13 cellular contexts compared by ENCODE assay signal in genomic region chr11:74822187-74822586, GRCh38.
A peak's percentile ranks its signal among the peaks of the same experiment; 100 is the strongest.
DNase-seq lines count a peak whose midpoint lies in the region; ATAC-seq, FAIRE-seq and TF ChIP-seq lines count a peak whose summit lies in the region.
"Had no signal": no experiment of that assay in that cellular context is flagged by ENCODE, and none has a peak within 500 bp of the region (broad histone marks: within the 10 kb centered on the region; RNA-seq: fewer than 3 reads in every experiment).

No MANE protein-coding gene starts in this region.

- H4K20me1 ChIP-seq in astrocyte (ENCODE audit: insufficient read depth, low read length): no peaks in the 10 kb centered on the region

- H3K79me2 ChIP-seq in astrocyte (ENCODE audit: insufficient read depth, low read length): peaks cover 7% of the 10 kb centered on the region
- H3K79me2 ChIP-seq: parathyroid adenoma had no signal

- H3K9me3 Mint-ChIP-seq in astrocyte (ENCODE audit: unreplicated experiment): peaks cover 11% of the 10 kb centered on the region
- H3K9me3 Mint-ChIP-seq in activated CD4-positive, alpha-beta T cell treated with anti-CD3 and anti-CD28 coated beads for 36 hours (ENCODE audit: low read depth): peaks cover 25% of the 10 kb centered on the region

- TF ChIP-seq EP300 in gastroesophageal sphincter (IDR thresholded peaks at IDR 0.05): no peak

- POLR2A ChIA-PET in activated CD4-positive, alpha-beta T cell treated with anti-CD3 and anti-CD28 coated beads for 36 hours (lab: Charles Lee): no interaction called here

- H3K36me3 ChIP-seq in astrocyte (ENCODE audit: insufficient read depth, low read length) (peaks cover 5% of the 10 kb centered on the region), gastroesophageal sphincter (peaks cover 0 to 28% of the 10 kb centered on the region in 2 donors)

- H3K4me1 Mint-ChIP-seq in astrocyte (ENCODE audit: low read depth, unreplicated experiment): peaks cover 31% of the 10 kb centered on the region
- peaks cover 23% of the 10 kb centered on the region for H3K4me1 Mint-ChIP-seq in activated CD4-positive, alpha-beta T cell treated with anti-CD3 and anti-CD28 coated beads for 36 hours

- H3K36me3 Mint-ChIP-seq in astrocyte (ENCODE audit: low read depth, unreplicated experiment): peaks cover 23% of the 10 kb centered on the region
- peaks cover 84% of the 10 kb centered on the region for H3K36me3 Mint-ChIP-seq in activated CD4-positive, alpha-beta T cell treated with anti-CD3 and anti-CD28 coated beads for 36 hours (ENCODE audit: low read depth)

- H3K4me3 Mint-ChIP-seq in astrocyte (ENCODE audit: unreplicated experiment): no peak overlapping the region
- no peak overlapping the region for H3K4me3 Mint-ChIP-seq in activated CD4-positive, alpha-beta T cell treated with anti-CD3 and anti-CD28 coated beads for 36 hours
- H3K4me3 Mint-ChIP-seq: activated naive CD4-positive, alpha-beta T cell treated with anti-CD3 and anti-CD28 coated beads, Interleukin-2, amount 10 ng/mL, durations not matched to agents 7 days and 5 days had no signal

- H3K9ac ChIP-seq in astrocyte (ENCODE audit: low read length): peak overlapping the region; percentile 38
- H3K9ac ChIP-seq: BLaER1 treated with 17β-estradiol and CSF1 and Interleukin-3, amounts not matched to agents 10 nM and 100 nM; parathyroid adenoma had no signal

- H3K27me3 ChIP-seq in astrocyte (ENCODE audit: insufficient read depth, low read length): no peaks in the 10 kb centered on the region
- H3K27me3 ChIP-seq in gastroesophageal sphincter: no peaks in the 10 kb centered on the region
- H3K27me3 ChIP-seq: BLaER1 treated with 17β-estradiol and CSF1 and Interleukin-3, amounts not matched to agents 10 nM and 100 nM had no signal

- H3K27ac ChIP-seq in astrocyte (ENCODE audit: low read depth, low read length) (peak overlapping the region; percentile 58), gastroesophageal sphincter (peak overlapping the region; percentile 61 to 74 (median 72))
- H3K27ac ChIP-seq: parathyroid adenoma, VCaP had no signal

- H3K9me3 ChIP-seq in astrocyte (ENCODE audit: insufficient read depth, low read depth, low read length) (peaks cover 6% of the 10 kb centered on the region), gastroesophageal sphincter (no peaks in the 10 kb centered on the region)

- no peak for TF ChIP-seq POLR2A in gastroesophageal sphincter (IDR thresholded peaks at IDR 0.05)

- no peak for FAIRE-seq in astrocyte (lab: Jason Lieb, UNC)

- intact Hi-C loops in activated CD4-positive, alpha-beta T cell treated with anti-CD3 and anti-CD28 coated beads for 36 hours (cut with DNase I, micrococcal nuclease): no loop called here

- ATAC-seq in gastroesophageal sphincter: no peak
- no peak for ATAC-seq in activated CD4-positive, alpha-beta T cell treated with anti-CD3 and anti-CD28 coated beads for 36 hours
- ATAC-seq in HG02840 (IDR thresholded peaks at IDR 0.05; ENCODE audit: low FRiP score, unreplicated experiment): no peak
- ATAC-seq in HG03457 (IDR thresholded peaks at IDR 0.05; ENCODE audit: unreplicated experiment): no peak

- 0 to 4% methylated on average over 2 to 4 of the region's 4 CpGs for WGBS in gastroesophageal sphincter (ENCODE audit: low coverage in 1 of 2), 2 donors

- H3K27ac Mint-ChIP-seq in astrocyte (ENCODE audit: unreplicated experiment): peak overlapping the region; percentile 56
- H3K27ac Mint-ChIP-seq in activated CD4-positive, alpha-beta T cell treated with anti-CD3 and anti-CD28 coated beads for 36 hours: no peak overlapping the region
- H3K27ac Mint-ChIP-seq: activated naive CD4-positive, alpha-beta T cell treated with anti-CD3 and anti-CD28 coated beads, Interleukin-2, amount 10 ng/mL, durations not matched to agents 7 days and 5 days had no signal

- CTCF ChIA-PET in activated CD4-positive, alpha-beta T cell treated with anti-CD3 and anti-CD28 coated beads for 36 hours (lab: Charles Lee): interaction anchor here (0.8 kb wide), 1 partner anchor 78 kb away, joined by 3 read pairs; no protein-coding TSS in a partner anchor

- no peak overlapping the region for H2AFZ ChIP-seq in astrocyte (ENCODE audit: low read depth, low read length)
- H2AFZ ChIP-seq: parathyroid adenoma had no signal

- TF ChIP-seq CTCF in astrocyte (IDR thresholded peaks at IDR 0.05; ENCODE audit: insufficient read depth, low read depth, low read length) (no peak), gastroesophageal sphincter (IDR thresholded peaks at IDR 0.05) (no peak)

- no peaks in the 10 kb centered on the region for H3K27me3 Mint-ChIP-seq in astrocyte (ENCODE audit: low read depth, unreplicated experiment)
- H3K27me3 Mint-ChIP-seq in activated CD4-positive, alpha-beta T cell treated with anti-CD3 and anti-CD28 coated beads for 36 hours: no peaks in the 10 kb centered on the region
- H3K27me3 Mint-ChIP-seq: activated naive CD4-positive, alpha-beta T cell treated with anti-CD3 and anti-CD28 coated beads, Interleukin-2, amount 10 ng/mL, durations not matched to agents 7 days and 5 days had no signal

- H3K4me3 ChIP-seq in astrocyte (ENCODE audit: insufficient read depth, low read depth, low read length): no peak overlapping the region
- H3K4me3 ChIP-seq in gastroesophageal sphincter: no peak overlapping the region
- H3K4me3 ChIP-seq: BLaER1 treated with 17β-estradiol and CSF1 and Interleukin-3, amounts not matched to agents 10 nM and 100 nM had no signal

- peak overlapping the region; percentile 40 for H3K4me2 ChIP-seq in astrocyte (ENCODE audit: low read length)

- peak; percentile 53 for DNase-seq in AG08396 (ENCODE audit: low spot score)
- DNase-seq in astrocyte (ENCODE audit: low read depth): peak; percentile 82
- DNase-seq in non-pigmented ciliary epithelial cell (ENCODE audit: low read depth): peak; percentile 24
- DNase-seq in activated CD4-positive, alpha-beta T cell treated with anti-CD3 and anti-CD28 coated beads for 36 hours: no peak
- no peak for DNase-seq in kidney tubule cell (ENCODE audit: low spot score)
- DNase-seq: activated naive CD4-positive, alpha-beta T cell treated with anti-CD3 and anti-CD28 coated beads, Interleukin-2, amount 10 ng/mL, durations not matched to agents 7 days and 5 days; NCI-H1105 treated with DMSO at 0.1 percent for 48 hours had no signal

- H3K4me1 ChIP-seq in astrocyte (ENCODE audit: insufficient read depth, low read length) (peaks cover 20% of the 10 kb centered on the region), gastroesophageal sphincter (peaks cover 0 to 46% (median 5%) of the 10 kb centered on the region in 3 donors)
- H3K4me1 ChIP-seq: parathyroid adenoma had no signal

Comparison
In these comparisons a context has a peak if more than half of its experiments do, and no peak if none do; other contexts are left out.
1. DNase-seq: peak in AG08396 (single experiment), astrocyte (single experiment) and non-pigmented ciliary epithelial cell (single experiment); none in activated CD4-positive, alpha-beta T cell treated with anti-CD3 and anti-CD28 coated beads for 36 hours (single experiment) and kidney tubule cell (single experiment).